15 cellular contexts compared by ENCODE assay signal in genomic region chr1:34019741-34020552, GRCh38.
A peak's percentile ranks its signal among the peaks of the same experiment; 100 is the strongest.
DNase-seq lines count a peak whose midpoint lies in the region; ATAC-seq and TF ChIP-seq lines count a peak whose summit lies in the region.
"Had no signal": no experiment of that assay in that cellular context is flagged by ENCODE, and none has a peak within 500 bp of the region (broad histone marks: within the 10 kb centered on the region; RNA-seq: fewer than 3 reads in every experiment).

No MANE protein-coding gene starts in this region.

- no peak overlapping the region for H3K4me3 ChIP-seq in hepatocyte
- H3K4me3 ChIP-seq in prostate gland = no peak overlapping the region
- H3K4me3 ChIP-seq: Peyer's patch, SJSA1 had no signal

- H3K27me3 ChIP-seq in hepatocyte = no peaks in the 10 kb centered on the region
- H3K27me3 ChIP-seq in prostate gland (replicated peaks; ENCODE audit: insufficient read depth) = no peaks in the 10 kb centered on the region
- H3K27me3 ChIP-seq: Peyer's patch, SJSA1 had no signal

- H3K79me2 ChIP-seq in hepatocyte = no peaks in the 10 kb centered on the region

- no peak for TF ChIP-seq CTCF in hepatocyte (IDR thresholded peaks at IDR 0.05; ENCODE audit: poor library complexity)
- TF ChIP-seq CTCF in prostate gland (IDR thresholded peaks at IDR 0.05) = no peak

- H3K4me2 ChIP-seq in hepatocyte = peak overlapping the region; percentile 6

- H3K4me1 ChIP-seq in hepatocyte (ENCODE audit: insufficient read depth) (peaks cover 11% of the 10 kb centered on the region), prostate gland (replicated peaks) (no peaks in the 10 kb centered on the region)
- H3K4me1 ChIP-seq: Peyer's patch, SJSA1 had no signal

- peak overlapping the region; percentile 37 for H3K27ac ChIP-seq in hepatocyte
- H3K27ac ChIP-seq in prostate gland = no peak overlapping the region
- H3K27ac ChIP-seq: Peyer's patch, SJSA1 had no signal

- H3K9me3 ChIP-seq in hepatocyte (ENCODE audit: low read depth) (no peaks in the 10 kb centered on the region), prostate gland (no peaks in the 10 kb centered on the region)
- H3K9me3 ChIP-seq: Peyer's patch, SJSA1 had no signal

- H4K20me1 ChIP-seq in hepatocyte (ENCODE audit: insufficient read depth, poor library complexity, severe bottlenecking) = no peaks in the 10 kb centered on the region

- no peak for TF ChIP-seq POLR2A in prostate gland (IDR thresholded peaks at IDR 0.05)

- 42% methylated on average over 7 of the region's 7 CpGs for WGBS in hepatocyte (ENCODE audit: low lambda C conversion rate, missing lambda C conversion rate)
- WGBS in prostate gland = 50% methylated on average over 7 of the region's 7 CpGs

- no peak overlapping the region for H2AFZ ChIP-seq in hepatocyte

- intact Hi-C loops in prostate gland (cut with DNase I) = no loop called here

- DNase-seq in ELF-1 (ENCODE audit: low read depth, low spot score) (peak; percentile 24), NCI-H69 (lab: John Stamatoyannopoulos, UW) (peak; percentile 19), hepatocyte (ENCODE audit: low spot score) (peak; percentile 36), mucosa of gallbladder (ENCODE audit: low spot score) (peak; percentile 13), NCI-H82 (lab: John Stamatoyannopoulos, UW) (no peak), prostate gland (ENCODE audit: low spot score) (no peak), HCEC 1CT (no peak)
- DNase-seq: CD4-positive, alpha-beta T cell; NCI-H187; NCI-H2107; NCI-H2227 treated with DMSO at 0.1 percent for 48 hours; Peyer's patch had no signal

- H3K36me3 ChIP-seq in hepatocyte (replicated peaks; ENCODE audit: insufficient read depth, low read depth) = no peaks in the 10 kb centered on the region
- no peaks in the 10 kb centered on the region for H3K36me3 ChIP-seq in prostate gland
- H3K36me3 ChIP-seq: Peyer's patch, SJSA1 had no signal

- no peaks in the 10 kb centered on the region for H3K9me2 ChIP-seq in hepatocyte (replicated peaks; ENCODE audit: insufficient read depth)

- no peak for ATAC-seq in HG03280 (IDR thresholded peaks at IDR 0.05; ENCODE audit: unreplicated experiment)
- ATAC-seq: HCT116 had no signal

Comparison
In these comparisons a context has a peak if more than half of its experiments do, and no peak if none do; other contexts are left out.
1. DNase-seq: peak in ELF-1 (single experiment), NCI-H69 (single experiment), hepatocyte (single experiment) and mucosa of gallbladder (single experiment); none in NCI-H82 (single experiment), prostate gland (single experiment) and HCEC 1CT (single experiment).